ENCODE assay signal across 12 cellular contexts in the genomic region with DNA sequence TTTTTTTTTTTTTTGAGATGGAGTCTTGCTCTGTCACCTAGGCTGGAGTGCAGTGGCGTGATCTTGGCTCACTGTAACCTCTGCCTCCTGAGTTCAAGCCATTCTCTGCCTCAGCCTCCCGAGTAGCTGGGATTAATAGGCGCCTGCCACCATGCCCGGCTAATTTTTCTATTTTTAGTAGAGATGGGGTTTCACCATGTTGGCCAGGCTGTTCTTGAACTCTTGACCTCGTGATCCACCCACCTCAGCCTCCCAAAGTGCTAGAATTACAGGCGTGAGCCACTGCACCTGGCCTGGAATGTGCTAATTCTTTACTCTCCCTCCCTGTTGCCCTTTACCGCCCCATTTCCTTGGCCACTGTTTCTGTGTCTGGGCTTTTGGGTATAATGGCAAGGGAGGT. TPM values are rescaled to one million over a fixed set of nuclear protein-coding genes. Genes with fewer than 3 reads are reported as not detected.
DNase-seq lines count a peak whose midpoint lies in the region; ATAC-seq and TF ChIP-seq lines count a peak whose summit lies in the region.
"Not testable (repeated sequence)": the region's sequence is repeated elsewhere in the genome, so short reads cannot be mapped to it uniquely, and the experiment has no call there.
"Had no signal": no experiment of that assay in that cellular context is flagged by ENCODE, and none has a peak within 500 bp of the region (broad histone marks: within the 10 kb centered on the region; RNA-seq: fewer than 3 reads in every experiment).

No MANE protein-coding gene starts in this region.

- H3K9me3 Mint-ChIP-seq in activated CD4-positive, alpha-beta memory T cell treated with anti-CD3 and anti-CD28 coated beads, Interleukin-2, amount 10 ng/mL, durations not matched to agents 7 days and 5 days; activated naive CD8-positive, alpha-beta T cell (ENCODE audit: low read depth); immature natural killer cell; stimulated activated naive B cell treated with anti-CD40 and anti-IgM and Interleukin-4, amounts not matched to agents 10 μg/mL and 1 μg/mL and 100 μg/mL, for 72 hours: not testable (repeated sequence)

- H3K4me3 ChIP-seq in DND-41 (ENCODE audit: low read depth in 1 of 2, low read length in 2 of 2); OCI-LY7 (ENCODE audit: low read depth, low read length, poor library complexity, severe bottlenecking): not testable (repeated sequence)
- peak overlapping the region; percentile 37 to 38 for H3K4me3 ChIP-seq in neutrophil (ENCODE audit: low read depth in 1 of 2, low read length in 1 of 2)

- ATAC-seq in DND-41 (ENCODE audit: insufficient read depth, low read depth), result not testable (repeated sequence)
- ATAC-seq in stimulated activated naive B cell treated with anti-CD40 and anti-IgM and Interleukin-4, amounts not matched to agents 10 μg/mL and 1 μg/mL and 100 μg/mL, for 72 hours (replicated peaks), result peak in 1 of 2 donors; percentile 12

- POLR2A ChIA-PET in OCI-LY7 (lab: Charles Lee), result interaction anchor here (0.7 kb wide), 1 partner anchor 38 kb away, joined by 3 read pairs; no protein-coding TSS in a partner anchor
- POLR2A ChIA-PET in activated CD4-positive, alpha-beta memory T cell treated with anti-CD3 and anti-CD28 coated beads, Interleukin-2, amount 10 ng/mL, durations not matched to agents 7 days and 5 days (lab: Charles Lee), result interaction anchor here (0.8 to 4.4 kb wide), 9 partner anchors 13 to 114 kb away, joined by 3 to 73 read pairs (median 6); partner anchors contain the start of gene GPR171

- peak overlapping the region; percentile 70 for H3K27ac ChIP-seq in DND-41 (ENCODE audit: low read length)
- H3K27ac ChIP-seq in OCI-LY7 (ENCODE audit: low read depth, low read length, poor library complexity, severe bottlenecking), result not testable (repeated sequence)
- H3K27ac ChIP-seq in neutrophil, result peak overlapping the region; percentile 83

- not testable (repeated sequence) for H3K4me3 Mint-ChIP-seq in activated CD4-positive, alpha-beta memory T cell treated with anti-CD3 and anti-CD28 coated beads, Interleukin-2, amount 10 ng/mL, durations not matched to agents 7 days and 5 days
- H3K4me3 Mint-ChIP-seq in activated naive CD8-positive, alpha-beta T cell, result peak overlapping the region; percentile 4
- H3K4me3 Mint-ChIP-seq in immature natural killer cell, result peak overlapping the region in 3 of 5 donors; percentile 59 to 72 (median 67)
- peak overlapping the region; percentile 47 to 57 for H3K4me3 Mint-ChIP-seq in stimulated activated naive B cell treated with anti-CD40 and anti-IgM and Interleukin-4, amounts not matched to agents 10 μg/mL and 1 μg/mL and 100 μg/mL, for 72 hours

- H3K9me2 ChIP-seq in OCI-LY7 (ENCODE audit: insufficient read depth, low read length), result not testable (repeated sequence)

- peak overlapping the region; percentile 53; the same call in 1 of the 2 replicates for H3K4me2 ChIP-seq in DND-41 (ENCODE audit: insufficient read depth, low read length)
- H3K4me2 ChIP-seq in OCI-LY7 (ENCODE audit: low read length), result peak overlapping the region; percentile 44; the same call in 1 of the 2 replicates

- H2AFZ ChIP-seq in DND-41 (ENCODE audit: low read depth, low read length); OCI-LY7 (ENCODE audit: low read length): not testable (repeated sequence)

- peak overlapping the region; percentile 83 for H3K27ac Mint-ChIP-seq in activated CD4-positive, alpha-beta memory T cell treated with anti-CD3 and anti-CD28 coated beads, Interleukin-2, amount 10 ng/mL, durations not matched to agents 7 days and 5 days
- peak overlapping the region; percentile 78 for H3K27ac Mint-ChIP-seq in activated naive CD8-positive, alpha-beta T cell
- peak overlapping the region in 5 of 6 donors; percentile 59 to 83 (median 78) for H3K27ac Mint-ChIP-seq in immature natural killer cell
- peak overlapping the region; percentile 87 for H3K27ac Mint-ChIP-seq in stimulated activated naive B cell treated with anti-CD40 and anti-IgM and Interleukin-4, amounts not matched to agents 10 μg/mL and 1 μg/mL and 100 μg/mL, for 72 hours

- H4K20me1 ChIP-seq in DND-41 (ENCODE audit: insufficient read depth, low read length); OCI-LY7 (ENCODE audit: insufficient read depth, low read length): not testable (repeated sequence)

- H3K36me3 ChIP-seq in DND-41 (ENCODE audit: insufficient read depth, low read length); OCI-LY7 (ENCODE audit: insufficient read depth, low read length); neutrophil: not testable (repeated sequence)

- not testable (repeated sequence) for H3K9me3 ChIP-seq in DND-41 (ENCODE audit: insufficient read depth, low read length, severe bottlenecking); OCI-LY7 (ENCODE audit: low read length); neutrophil

- TF ChIP-seq CTCF in DND-41 (IDR thresholded peaks at IDR 0.05; ENCODE audit: borderline replicate concordance, extremely low read depth, low read length, poor library complexity, severe bottlenecking); OCI-LY7 (conservative IDR thresholded peaks at IDR 0.05; ENCODE audit: low read length); neutrophil (IDR thresholded peaks at IDR 0.05): not testable (repeated sequence)

- H3K4me1 Mint-ChIP-seq in activated CD4-positive, alpha-beta memory T cell treated with anti-CD3 and anti-CD28 coated beads, Interleukin-2, amount 10 ng/mL, durations not matched to agents 7 days and 5 days, result peaks cover 52% of the 10 kb centered on the region
- peaks cover 44% of the 10 kb centered on the region for H3K4me1 Mint-ChIP-seq in activated naive CD8-positive, alpha-beta T cell (ENCODE audit: low read depth)
- peaks cover 25 to 29% of the 10 kb centered on the region in 2 donors for H3K4me1 Mint-ChIP-seq in immature natural killer cell
- peaks cover 24 to 37% of the 10 kb centered on the region in 2 donors for H3K4me1 Mint-ChIP-seq in stimulated activated naive B cell treated with anti-CD40 and anti-IgM and Interleukin-4, amounts not matched to agents 10 μg/mL and 1 μg/mL and 100 μg/mL, for 72 hours

- CTCF ChIA-PET in OCI-LY7 (lab: Charles Lee; ENCODE audit: unreplicated experiment), result not testable (repeated sequence)
- CTCF ChIA-PET in activated CD4-positive, alpha-beta memory T cell treated with anti-CD3 and anti-CD28 coated beads, Interleukin-2, amount 10 ng/mL, durations not matched to agents 7 days and 5 days (lab: Charles Lee), result interaction anchor here (1.0 to 7.5 kb wide), 8 partner anchors 13 to 116 kb away, joined by 3 to 89 read pairs (median 18); partner anchors contain the start of gene GPR171

- H3K27me3 Mint-ChIP-seq in activated CD4-positive, alpha-beta memory T cell treated with anti-CD3 and anti-CD28 coated beads, Interleukin-2, amount 10 ng/mL, durations not matched to agents 7 days and 5 days; activated naive CD8-positive, alpha-beta T cell; immature natural killer cell (ENCODE audit: low read depth in 3 of 3); stimulated activated naive B cell treated with anti-CD40 and anti-IgM and Interleukin-4, amounts not matched to agents 10 μg/mL and 1 μg/mL and 100 μg/mL, for 72 hours: not testable (repeated sequence)

- not testable (repeated sequence) for H3K27me3 ChIP-seq in DND-41 (ENCODE audit: insufficient read depth, low read length, poor library complexity); neutrophil

- H3K36me3 Mint-ChIP-seq in activated CD4-positive, alpha-beta memory T cell treated with anti-CD3 and anti-CD28 coated beads, Interleukin-2, amount 10 ng/mL, durations not matched to agents 7 days and 5 days (ENCODE audit: low read depth); activated naive CD8-positive, alpha-beta T cell; immature natural killer cell; stimulated activated naive B cell treated with anti-CD40 and anti-IgM and Interleukin-4, amounts not matched to agents 10 μg/mL and 1 μg/mL and 100 μg/mL, for 72 hours: not testable (repeated sequence)

- DNase-seq in DND-41; OCI-LY7 (ENCODE audit: low spot score); activated CD4-positive, alpha-beta memory T cell treated with anti-CD3 and anti-CD28 coated beads, Interleukin-2, amount 10 ng/mL, durations not matched to agents 7 days and 5 days; immature natural killer cell; stimulated activated naive B cell treated with anti-CD40 and anti-IgM and Interleukin-4, amounts not matched to agents 10 μg/mL and 1 μg/mL and 100 μg/mL, for 72 hours: not testable (repeated sequence)

- H3K4me1 ChIP-seq in DND-41 (ENCODE audit: insufficient read depth, low read length) (peaks cover 34% of the 10 kb centered on the region), OCI-LY7 (ENCODE audit: insufficient read depth, low read length, poor library complexity, severe bottlenecking) (peaks cover 25% of the 10 kb centered on the region), neutrophil (ENCODE audit: control insufficient read depth in 1 of 2, insufficient read depth in 1 of 2, low read depth in 1 of 2, low read length in 1 of 2) (peaks cover 39 to 47% of the 10 kb centered on the region in 2 experiments)

- H3K9ac ChIP-seq in DND-41 (ENCODE audit: low read depth, low read length), result peak overlapping the region; percentile 19; the same call in 1 of the 2 replicates

- intact Hi-C loops in OCI-LY7 (cut with micrococcal nuclease; ENCODE audit: unreplicated experiment), result loop anchor here (2.0 kb wide), 1 partner anchor 57 kb away; no protein-coding TSS in a partner anchor

- BruUV-seq in OCI-LY7 (replicated peaks; lab: Mats Ljungman, UMichigan), result not testable (repeated sequence)

- H3K79me2 ChIP-seq in DND-41 (ENCODE audit: insufficient read depth, low read length); OCI-LY7 (ENCODE audit: insufficient read depth, low read depth, low read length): not testable (repeated sequence)

RNA-seq across cellular contexts. Expression of gene GPR171, which starts 32.7 kb away (rescaled TPM):
- not detected in 2 replicates for total RNA-seq in OCI-LY7 (2014; rRNA removed; shearing (Covaris generic))
- not detected in 2 replicates for total RNA-seq in OCI-LY7 (2022)
- total RNA-seq in activated CD4-positive, alpha-beta memory T cell treated with anti-CD3 and anti-CD28 coated beads, Interleukin-2, amount 10 ng/mL, durations not matched to agents 7 days and 5 days, result 100 to 1,000 TPM; 204 to 222 TPM
- polyA plus RNA-seq in immature natural killer cell, result 10 to 100 TPM in 2 of 3 donors, 1 to 10 TPM in 1; 9.3 to 16.5 (median 13.5) TPM
- total RNA-seq: cerebellum, myocyte, osteocyte, PC-9 had no signal
- polyA plus RNA-seq: AG04450 had no signal

Comparison
In these comparisons a context has a peak if more than half of its experiments do, and no peak if none do; other contexts are left out.
1. RNA of gene GPR171, which starts 32.7 kb away (total RNA-seq): 204 to 222 TPM in activated CD4-positive, alpha-beta memory T cell treated with anti-CD3 and anti-CD28 coated beads, Interleukin-2, amount 10 ng/mL, durations not matched to agents 7 days and 5 days; not detected in OCI-LY7; every median in the first group is over 100 times any median in the second.
2. Peak in every context shown above with its lines, with median percentiles within 50 percentile points of each other: H3K27ac Mint-ChIP-seq.